In the genomic region with DNA sequence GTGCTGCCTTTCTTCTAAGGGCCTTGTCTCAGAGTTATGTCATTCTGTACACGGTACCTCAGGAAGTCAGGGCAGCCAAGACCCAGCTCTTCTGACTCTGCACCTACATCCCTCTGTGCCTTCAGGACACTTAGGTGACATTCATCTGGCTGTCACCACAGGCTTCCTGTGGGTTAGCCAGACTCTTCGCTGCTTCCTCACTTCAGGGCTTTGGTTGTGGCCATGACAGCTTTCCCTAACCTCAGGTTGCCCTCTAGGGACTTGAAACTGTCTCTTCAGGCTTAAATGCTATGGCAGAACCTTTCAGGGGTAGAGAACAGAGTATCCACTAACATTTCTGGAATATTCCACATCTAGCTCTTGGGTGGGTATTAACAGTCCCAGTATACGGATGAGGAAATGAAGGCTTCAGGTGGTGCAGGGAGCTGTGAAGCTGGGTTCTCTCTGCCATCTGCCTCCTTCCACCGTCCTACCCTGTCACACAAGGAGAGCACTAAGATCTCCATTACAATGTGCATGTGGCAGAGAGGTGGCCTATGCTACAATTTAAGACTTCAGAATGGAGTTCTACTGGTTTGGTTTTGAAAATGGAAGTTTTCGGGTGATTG, we compare ENCODE assay signal across 1 cellular context.
TF ChIP-seq lines count a peak whose summit lies in the region.

No MANE protein-coding gene starts in this region.

TF ChIP-seq in SK-N-SH treated with all-trans-retinoic acid at 6 μM for 48 hours, 23 proteins besides CTCF, POLR2A, EP300 and RAD21 (continued from another document):
- no peak for TF ChIP-seq ESRRG (CRISPR knock-in tag; IDR thresholded peaks at IDR 0.05)
- no peak for TF ChIP-seq TOX (CRISPR knock-in tag; IDR thresholded peaks at IDR 0.05; ENCODE audit: borderline replicate concordance)
